In the genomic region with DNA sequence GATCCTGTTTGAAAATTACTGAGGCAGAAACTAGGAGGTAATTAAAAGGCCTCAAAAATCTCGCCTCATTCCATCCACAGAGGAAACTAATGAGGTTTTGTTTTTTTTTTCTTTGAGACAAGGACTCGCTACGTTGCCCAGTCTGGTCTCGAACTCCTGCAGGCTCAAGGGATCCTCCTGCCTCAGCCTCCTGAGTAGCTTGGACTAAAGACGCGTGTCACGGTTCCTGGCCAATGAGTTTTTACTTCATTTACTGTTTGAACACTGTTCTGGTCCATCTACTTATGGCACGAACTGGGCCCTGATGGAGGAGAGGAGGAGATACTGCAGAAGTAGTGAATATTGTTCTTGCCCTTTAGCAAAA, we compare ENCODE assay signal across 8 cellular contexts. TPM values are rescaled to one million over a fixed set of nuclear protein-coding genes. Genes with fewer than 3 reads are reported as not detected.
DNase-seq lines count a peak whose midpoint lies in the region; ATAC-seq, FAIRE-seq and TF ChIP-seq lines count a peak whose summit lies in the region.

No MANE protein-coding gene starts in this region.

- intact Hi-C loops in activated T-helper 2 cell treated with anti-CD3 and anti-CD28 coated beads, Interferon-gamma antibody, Interleukin-2, Interleukin-4, amounts not matched to agents 10 μg/mL and 5 μg/mL and 100 μg/mL, durations not matched to agents 14 hours and 24 hours and 36 hours (cut with micrococcal nuclease): loop anchor here (2.0 kb wide), 2 partner anchors 47 to 73 kb away; a partner anchor contains a TSS
- intact Hi-C loops in kidney (cut with DNase I): no loop called here

- DNase-seq in T-helper 2 cell treated with Interferon-gamma antibody and Interleukin-4, amounts not matched to agents 5 μg/mL and 100 μg/mL, for 36 hours (ENCODE audit: low spot score): no peak
- no peak for DNase-seq in T-helper 2 cell
- DNase-seq in activated T-helper 2 cell treated with anti-CD3 and anti-CD28 coated beads, Interferon-gamma antibody, Interleukin-2, Interleukin-4, amounts not matched to agents 10 μg/mL and 5 μg/mL and 100 μg/mL, durations not matched to agents 14 hours and 24 hours and 36 hours (ENCODE audit: low spot score): no peak
- DNase-seq in kidney: no peak
- no peak for DNase-seq in substantia nigra (lab: John Stamatoyannopoulos, UW)

- peaks cover 53% of the 10 kb centered on the region for H3K36me3 Mint-ChIP-seq in T-helper 2 cell treated with Interferon-gamma antibody and Interleukin-4, amounts not matched to agents 5 μg/mL and 100 μg/mL, for 36 hours (ENCODE audit: low read depth)
- peaks cover 63% of the 10 kb centered on the region for H3K36me3 Mint-ChIP-seq in activated T-helper 2 cell treated with anti-CD3 and anti-CD28 coated beads, Interferon-gamma antibody, Interleukin-2, Interleukin-4, amounts not matched to agents 10 μg/mL and 5 μg/mL and 100 μg/mL, durations not matched to agents 14 hours and 24 hours and 36 hours (ENCODE audit: low read depth)

- H3K27ac ChIP-seq in kidney (ENCODE audit: low read depth in 2 of 2, low read length in 2 of 2) (peak overlapping the region; percentile 94 to 96), substantia nigra (ENCODE audit: low read depth, low read length, poor library complexity, severe bottlenecking) (peak overlapping the region; percentile 85)

- peaks cover 25 to 26% of the 10 kb centered on the region in 2 donors for H3K4me1 ChIP-seq in kidney (ENCODE audit: control insufficient read depth in 1 of 2, insufficient read depth in 1 of 2, low read depth in 1 of 2, low read length in 2 of 2)

- H3K9me3 Mint-ChIP-seq in T-helper 2 cell treated with Interferon-gamma antibody and Interleukin-4, amounts not matched to agents 5 μg/mL and 100 μg/mL, for 36 hours: no peaks in the 10 kb centered on the region
- no peaks in the 10 kb centered on the region for H3K9me3 Mint-ChIP-seq in activated T-helper 2 cell treated with anti-CD3 and anti-CD28 coated beads, Interferon-gamma antibody, Interleukin-2, Interleukin-4, amounts not matched to agents 10 μg/mL and 5 μg/mL and 100 μg/mL, durations not matched to agents 14 hours and 24 hours and 36 hours

- peak overlapping the region; percentile 90 to 96 for H3K9ac ChIP-seq in kidney (ENCODE audit: low read length in 2 of 2)

- H3K27me3 Mint-ChIP-seq in T-helper 2 cell treated with Interferon-gamma antibody and Interleukin-4, amounts not matched to agents 5 μg/mL and 100 μg/mL, for 36 hours (ENCODE audit: low read depth): no peaks in the 10 kb centered on the region
- H3K27me3 Mint-ChIP-seq in activated T-helper 2 cell treated with anti-CD3 and anti-CD28 coated beads, Interferon-gamma antibody, Interleukin-2, Interleukin-4, amounts not matched to agents 10 μg/mL and 5 μg/mL and 100 μg/mL, durations not matched to agents 14 hours and 24 hours and 36 hours (ENCODE audit: low read depth): no peaks in the 10 kb centered on the region

- H3K27ac Mint-ChIP-seq in T-helper 2 cell treated with Interferon-gamma antibody and Interleukin-4, amounts not matched to agents 5 μg/mL and 100 μg/mL, for 36 hours: peak overlapping the region; percentile 92
- H3K27ac Mint-ChIP-seq in activated T-helper 2 cell treated with anti-CD3 and anti-CD28 coated beads, Interferon-gamma antibody, Interleukin-2, Interleukin-4, amounts not matched to agents 10 μg/mL and 5 μg/mL and 100 μg/mL, durations not matched to agents 14 hours and 24 hours and 36 hours: peak overlapping the region; percentile 81

- peaks cover 33% of the 10 kb centered on the region for H3K4me1 Mint-ChIP-seq in T-helper 2 cell treated with Interferon-gamma antibody and Interleukin-4, amounts not matched to agents 5 μg/mL and 100 μg/mL, for 36 hours (ENCODE audit: low read depth)
- peaks cover 32% of the 10 kb centered on the region for H3K4me1 Mint-ChIP-seq in activated T-helper 2 cell treated with anti-CD3 and anti-CD28 coated beads, Interferon-gamma antibody, Interleukin-2, Interleukin-4, amounts not matched to agents 10 μg/mL and 5 μg/mL and 100 μg/mL, durations not matched to agents 14 hours and 24 hours and 36 hours (ENCODE audit: low read depth)

- no peak for TF ChIP-seq CTCF in kidney (IDR thresholded peaks at IDR 0.05; ENCODE audit: borderline replicate concordance, extremely low read depth, insufficient read depth)

- no peak for ATAC-seq in HG03378 (IDR thresholded peaks at IDR 0.05; ENCODE audit: unreplicated experiment)
- ATAC-seq in GM19395 (IDR thresholded peaks at IDR 0.05; ENCODE audit: unreplicated experiment): no peak
- no peak for ATAC-seq in GM19035 (IDR thresholded peaks at IDR 0.05; ENCODE audit: unreplicated experiment)

- peak overlapping the region; percentile 91 for H3K4me3 Mint-ChIP-seq in T-helper 2 cell treated with Interferon-gamma antibody and Interleukin-4, amounts not matched to agents 5 μg/mL and 100 μg/mL, for 36 hours
- H3K4me3 Mint-ChIP-seq in activated T-helper 2 cell treated with anti-CD3 and anti-CD28 coated beads, Interferon-gamma antibody, Interleukin-2, Interleukin-4, amounts not matched to agents 10 μg/mL and 5 μg/mL and 100 μg/mL, durations not matched to agents 14 hours and 24 hours and 36 hours (ENCODE audit: low read depth): peak overlapping the region; percentile 94

- FAIRE-seq in kidney (lab: Jason Lieb, UNC): no peak

- H3K4me3 ChIP-seq in kidney (ENCODE audit: low read length in 2 of 2): peak overlapping the region; percentile 70 to 93

- no peaks in the 10 kb centered on the region for H3K9me3 ChIP-seq in kidney (ENCODE audit: control insufficient read depth in 1 of 2, low read length in 2 of 2)

- peaks cover 31 to 32% of the 10 kb centered on the region in 2 donors for H3K36me3 ChIP-seq in kidney (ENCODE audit: control insufficient read depth in 1 of 2, insufficient read depth in 2 of 2, low read length in 2 of 2)

RNA-seq across cellular contexts. Expression of a gene that starts 0.6 kb away (rescaled TPM):
- 196 and 213 TPM in 2 replicates for total RNA-seq in activated T-helper 2 cell treated with anti-CD3 and anti-CD28 coated beads, Interferon-gamma antibody, Interleukin-2, Interleukin-4, amounts not matched to agents 10 μg/mL and 5 μg/mL and 100 μg/mL, durations not matched to agents 14 hours and 24 hours and 36 hours
- total RNA-seq in kidney: 140 TPM
- polyA plus RNA-seq in kidney (ENCODE audit: insufficient read depth, low read depth, low replicate concordance): 35.1 TPM

RNA-seq across cellular contexts. Expression of a gene that starts 16.1 kb away (rescaled TPM):
- total RNA-seq in activated T-helper 2 cell treated with anti-CD3 and anti-CD28 coated beads, Interferon-gamma antibody, Interleukin-2, Interleukin-4, amounts not matched to agents 10 μg/mL and 5 μg/mL and 100 μg/mL, durations not matched to agents 14 hours and 24 hours and 36 hours: 40.3 and 49.2 TPM in 2 replicates
- total RNA-seq in kidney: 54.3 TPM
- polyA plus RNA-seq in kidney (ENCODE audit: insufficient read depth, low read depth, low replicate concordance): 101 TPM

RNA-seq across cellular contexts. Expression of a gene that starts 16.4 kb away (rescaled TPM):
- 97.5 and 102 TPM in 2 replicates for total RNA-seq in activated T-helper 2 cell treated with anti-CD3 and anti-CD28 coated beads, Interferon-gamma antibody, Interleukin-2, Interleukin-4, amounts not matched to agents 10 μg/mL and 5 μg/mL and 100 μg/mL, durations not matched to agents 14 hours and 24 hours and 36 hours
- 61.5 TPM for total RNA-seq in kidney
- 21.4 TPM for polyA plus RNA-seq in kidney (ENCODE audit: insufficient read depth, low read depth, low replicate concordance)

RNA-seq across cellular contexts. Expression of a gene that starts 31.6 kb away (rescaled TPM):
- 35.2 and 37.9 TPM in 2 replicates for total RNA-seq in activated T-helper 2 cell treated with anti-CD3 and anti-CD28 coated beads, Interferon-gamma antibody, Interleukin-2, Interleukin-4, amounts not matched to agents 10 μg/mL and 5 μg/mL and 100 μg/mL, durations not matched to agents 14 hours and 24 hours and 36 hours
- 10.2 TPM for total RNA-seq in kidney
- 4.1 TPM for polyA plus RNA-seq in kidney (ENCODE audit: insufficient read depth, low read depth, low replicate concordance)

RNA-seq across cellular contexts. Expression of a gene that starts 46.7 kb away (rescaled TPM):
- 92.5 and 98.8 TPM in 2 replicates for total RNA-seq in activated T-helper 2 cell treated with anti-CD3 and anti-CD28 coated beads, Interferon-gamma antibody, Interleukin-2, Interleukin-4, amounts not matched to agents 10 μg/mL and 5 μg/mL and 100 μg/mL, durations not matched to agents 14 hours and 24 hours and 36 hours
- 7.4 TPM for total RNA-seq in kidney
- polyA plus RNA-seq in kidney (ENCODE audit: insufficient read depth, low read depth, low replicate concordance): 123 TPM
